24 cellular contexts compared by ENCODE assay signal in the genomic region with DNA sequence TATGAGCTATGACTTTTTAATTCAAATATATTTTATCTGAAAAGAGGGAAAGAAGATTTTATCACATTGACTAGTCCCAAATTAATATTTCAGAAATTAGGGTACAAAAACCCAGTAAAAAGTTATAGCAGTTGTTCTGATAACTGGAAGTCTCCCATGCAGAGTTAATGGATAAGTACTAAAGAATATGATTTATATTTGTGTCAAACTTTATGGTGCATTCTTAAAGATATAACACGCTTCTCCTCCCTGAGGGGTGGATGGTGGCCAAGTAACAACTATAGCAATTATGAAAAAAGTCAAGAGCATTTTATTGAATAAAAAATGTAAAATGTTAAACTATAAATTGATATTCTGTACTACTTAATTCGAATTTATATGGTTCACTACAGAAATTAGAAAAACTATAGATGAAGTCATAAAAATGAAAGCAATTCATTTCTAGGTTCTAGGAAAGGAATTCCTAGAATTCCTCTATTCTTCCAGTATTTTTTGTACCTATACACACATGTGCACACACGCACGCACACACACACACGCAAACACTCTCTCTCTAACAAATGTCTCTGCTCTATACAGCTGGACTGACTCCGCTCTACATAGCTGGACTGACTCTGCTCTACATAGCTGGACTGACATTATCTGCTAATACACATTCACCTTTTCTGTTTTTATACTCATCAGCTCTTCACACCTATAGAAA.
"Had no signal": no experiment of that assay in that cellular context is flagged by ENCODE, and none has a peak within 500 bp of the region (broad histone marks: within the 10 kb centered on the region; RNA-seq: fewer than 3 reads in every experiment).

No MANE protein-coding gene starts in this region.

- H3K27ac ChIP-seq: breast epithelium, epithelial cell of prostate, heart left ventricle, ovary, right lobe of liver, testis, transverse colon had no signal

- H3K27me3 ChIP-seq: breast epithelium, heart left ventricle, ovary, right lobe of liver, testis, transverse colon had no signal

- DNase-seq: activated CD4-positive, alpha-beta T cell treated with anti-CD3 and anti-CD28 coated beads for 36 hours; activated CD4-positive, CD25-positive, alpha-beta regulatory T cell; activated CD8-positive, alpha-beta memory T cell treated with anti-CD3 and anti-CD28 coated beads, Interleukin-2, amount 10 ng/mL, durations not matched to agents 7 days and 5 days; activated CD8-positive, alpha-beta T cell treated with anti-CD3 and anti-CD28 coated beads, Interleukin-2, amount 10 ng/mL, durations not matched to agents 7 days and 5 days; activated naive CD8-positive, alpha-beta T cell treated with anti-CD3 and anti-CD28 coated beads, Interleukin-2, amount 50 U/mL, for 24 hours; activated T-cell treated with anti-CD3 and anti-CD28 coated beads, Interleukin-2, amount 50 U/mL, for 48 hours; amygdala; central memory CD4-positive, alpha-beta T cell; heart left ventricle; hypothalamus; immature natural killer cell; kidney; left colon; naive B cell; ovary; right lobe of liver; stimulated activated CD4-positive, alpha-beta T cell treated with anti-CD3 and anti-CD28 coated beads, Interleukin-12 subunit alpha, Interleukin-12 subunit beta, amount 100 ng/mL, for 4 hours; stimulated activated CD4-positive, alpha-beta T cell treated with anti-CD3 and anti-CD28 coated beads, Interleukin-4, amount 100 ng/mL, for 1 hour; stimulated activated naive CD8-positive, alpha-beta T cell treated with anti-CD3 and anti-CD28 coated beads, Interleukin-15, Interleukin-2, amounts not matched to agents 100 U/mL and 50 U/mL, for 24 hours; testis; transverse colon had no signal

- H3K36me3 ChIP-seq: breast epithelium, heart left ventricle, ovary, right lobe of liver, transverse colon had no signal

- H3K4me1 ChIP-seq: breast epithelium, right lobe of liver, testis had no signal

- H3K9me3 ChIP-seq: breast epithelium, heart left ventricle, ovary, right lobe of liver, testis, transverse colon had no signal

- ATAC-seq: activated CD4-positive, alpha-beta T cell treated with anti-CD3 and anti-CD28 coated beads for 36 hours; activated CD8-positive, alpha-beta memory T cell treated with anti-CD3 and anti-CD28 coated beads, Interleukin-2, amount 10 ng/mL, durations not matched to agents 7 days and 5 days; activated CD8-positive, alpha-beta T cell treated with anti-CD3 and anti-CD28 coated beads, Interleukin-2, amount 10 ng/mL, durations not matched to agents 7 days and 5 days; activated naive CD8-positive, alpha-beta T cell treated with anti-CD3 and anti-CD28 coated beads, Interleukin-2, amount 50 U/mL, for 24 hours; heart left ventricle; left colon; stimulated activated naive CD8-positive, alpha-beta T cell treated with anti-CD3 and anti-CD28 coated beads, Interleukin-15, Interleukin-2, amounts not matched to agents 100 U/mL and 50 U/mL, for 24 hours had no signal

- H3K4me3 ChIP-seq: breast epithelium, heart left ventricle, ovary, right lobe of liver, testis, transverse colon had no signal

- FAIRE-seq: urothelium cell line had no signal
